ENCODE assay signal across 22 cellular contexts in the genomic region with DNA sequence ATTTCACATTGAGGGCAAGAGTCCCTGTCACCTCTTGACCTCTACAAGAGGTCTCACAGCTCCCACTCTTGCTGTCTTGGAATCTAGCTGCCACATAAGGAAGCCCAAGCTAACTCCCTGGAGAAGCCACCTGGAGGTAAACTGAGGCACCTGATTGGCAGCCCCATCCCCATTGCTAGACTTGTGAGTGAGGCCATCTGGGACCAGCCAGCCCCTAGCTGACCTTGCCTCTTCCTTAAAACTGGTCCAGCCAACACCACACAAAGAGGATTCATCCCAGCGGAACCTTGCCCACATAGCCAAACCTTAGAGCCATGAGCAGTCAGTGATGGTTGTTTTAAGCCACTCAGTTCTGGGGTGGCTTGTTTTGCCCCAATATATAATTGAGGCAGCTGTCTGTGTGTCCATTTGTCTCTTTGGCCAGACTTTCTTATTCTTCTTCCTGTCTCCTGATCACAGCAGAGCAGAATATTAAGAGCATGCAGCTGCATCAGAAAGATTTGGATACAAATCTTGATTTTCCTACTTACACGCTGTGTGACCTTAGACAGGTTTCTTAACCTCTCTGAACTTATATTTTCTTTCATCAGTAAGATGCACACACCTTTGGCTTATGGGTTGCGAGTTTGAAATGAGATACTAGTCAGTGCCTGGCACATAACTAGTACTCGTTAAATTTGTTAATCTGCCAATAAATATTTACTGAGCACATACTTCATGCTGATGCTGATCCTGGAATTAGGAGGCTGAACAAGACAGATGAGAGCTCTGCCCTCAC.
DNase-seq lines count a peak whose midpoint lies in the region; ATAC-seq, FAIRE-seq and TF ChIP-seq lines count a peak whose summit lies in the region.
"Had no signal": no experiment of that assay in that cellular context is flagged by ENCODE, and none has a peak within 500 bp of the region (broad histone marks: within the 10 kb centered on the region; RNA-seq: fewer than 3 reads in every experiment).

No MANE protein-coding gene starts in this region.

- H2BK12ac ChIP-seq in mesenchymal stem cell (ENCODE audit: low read length in 2 of 2): no peak overlapping the region

- H4K8ac ChIP-seq in mesenchymal stem cell (ENCODE audit: low read length): no peak overlapping the region

- no peak overlapping the region for H2BK5ac ChIP-seq in mesenchymal stem cell (ENCODE audit: low read depth, low read length, poor library complexity, severe bottlenecking)

- H3K27me3 ChIP-seq in HepG2 (ENCODE audit: control insufficient read depth in 1 of 2, insufficient read depth in 2 of 2, low read length in 2 of 2): peaks cover 3 to 27% of the 10 kb centered on the region in 2 experiments; a peak in 3 of 5 replicates
- H3K27me3 ChIP-seq in right lobe of liver: no peaks in the 10 kb centered on the region
- peaks cover 35 to 72% of the 10 kb centered on the region in 2 experiments for H3K27me3 ChIP-seq in mesenchymal stem cell (ENCODE audit: control insufficient read depth in 1 of 2, insufficient read depth in 1 of 2, low read length in 2 of 2)
- H3K27me3 ChIP-seq in GM23338 (ENCODE audit: insufficient read depth): no peaks in the 10 kb centered on the region
- no peaks in the 10 kb centered on the region for H3K27me3 ChIP-seq in mammary epithelial cell (ENCODE audit: insufficient read depth, low read length)
- H3K27me3 ChIP-seq: esophagus squamous epithelium, upper lobe of left lung had no signal

- ATAC-seq in HepG2 (no peak), right lobe of liver (no peak), GM23338 (no peak), HG02852 (IDR thresholded peaks at IDR 0.05; ENCODE audit: unreplicated experiment) (no peak)

- H3K79me2 ChIP-seq in HepG2 (ENCODE audit: insufficient read depth, low read length): no peaks in the 10 kb centered on the region
- no peaks in the 10 kb centered on the region for H3K79me2 ChIP-seq in GM23338 (replicated peaks; ENCODE audit: insufficient read depth)
- H3K79me2 ChIP-seq in mammary epithelial cell (ENCODE audit: insufficient read depth, low read length): no peaks in the 10 kb centered on the region

- no peak for TF ChIP-seq POLR2A in HepG2 (IDR thresholded peaks at IDR 0.05; ENCODE audit: insufficient read depth in 1 of 2, low read depth in 2 of 2, low read length in 2 of 2)
- TF ChIP-seq POLR2A in right lobe of liver (IDR thresholded peaks at IDR 0.05): no peak

- peak overlapping the region; percentile 64 for H3K27ac Mint-ChIP-seq in activated naive CD8-positive, alpha-beta T cell treated with anti-CD3 and anti-CD28 coated beads for 36 hours
- no peak overlapping the region for H3K27ac Mint-ChIP-seq in GM23338
- H3K27ac Mint-ChIP-seq: activated CD8-positive, alpha-beta memory T cell treated with anti-CD3 and anti-CD28 coated beads, Interleukin-2, amount 10 ng/mL, durations not matched to agents 7 days and 5 days; activated naive CD4-positive, alpha-beta T cell treated with anti-CD3 and anti-CD28 coated beads for 36 hours; activated T-helper 1 cell treated with anti-CD3 and anti-CD28 coated beads, Interleukin-12 subunit alpha, Interleukin-12 subunit beta, Interleukin-2, Interleukin-4 antibody, amounts not matched to agents 30 ng/mL and 10 ng/mL and 1 ng/mL, durations not matched to agents 14 hours and 24 hours and 36 hours had no signal

- H3K79me1 ChIP-seq in mesenchymal stem cell (replicated peaks; ENCODE audit: low read length, poor library complexity, severe bottlenecking): no peaks in the 10 kb centered on the region

- no peak overlapping the region for H2AK5ac ChIP-seq in mesenchymal stem cell (ENCODE audit: low read length, severe bottlenecking)

- H2BK120ac ChIP-seq in mesenchymal stem cell (ENCODE audit: low read depth, low read length): no peak overlapping the region

- no peak overlapping the region for H2AFZ ChIP-seq in HepG2 (ENCODE audit: low read length)
- no peak overlapping the region for H2AFZ ChIP-seq in mesenchymal stem cell (ENCODE audit: low read depth, low read length)
- H2AFZ ChIP-seq in GM23338: no peak overlapping the region
- no peak overlapping the region for H2AFZ ChIP-seq in mammary epithelial cell (ENCODE audit: low read depth, low read length)

- H3K9ac ChIP-seq in HepG2 (ENCODE audit: insufficient read depth, low read depth, low read length) (no peak overlapping the region), mesenchymal stem cell (ENCODE audit: low read length) (no peak overlapping the region), mammary epithelial cell (ENCODE audit: insufficient read depth, low read length) (no peak overlapping the region)

- H3K4me3 ChIP-seq in HepG2 (replicated peaks in 1 of 3; ENCODE audit: insufficient read depth in 1 of 3, low read depth in 2 of 3, low read length in 3 of 3) (no peak overlapping the region), right lobe of liver (no peak overlapping the region), mesenchymal stem cell (ENCODE audit: insufficient read depth in 1 of 2, low read depth in 1 of 2, low read length in 2 of 2) (no peak overlapping the region), GM23338 (no peak overlapping the region), mammary epithelial cell (replicated peaks in 1 of 3; ENCODE audit: insufficient read depth in 1 of 3, low read depth in 2 of 3, low read length in 3 of 3) (no peak overlapping the region)
- H3K4me3 ChIP-seq: coronary artery, esophagus squamous epithelium, smooth muscle cell, upper lobe of left lung had no signal

- in situ Hi-C loops in HepG2 (cut with HindIII; ENCODE audit: extremely low pct_ligation_motif_present, low pct_unique_long_range_greater_than_20kb): no loop called here
- in situ Hi-C loops in mammary epithelial cell (cut with MboI; ENCODE audit: low sequenced_read_pairs in 2 of 2): no loop called here

- no peak overlapping the region for H4K91ac ChIP-seq in mesenchymal stem cell (ENCODE audit: low read length)

- H3K4me3 Mint-ChIP-seq in activated naive CD8-positive, alpha-beta T cell treated with anti-CD3 and anti-CD28 coated beads for 36 hours: no peak overlapping the region
- H3K4me3 Mint-ChIP-seq in GM23338: no peak overlapping the region
- H3K4me3 Mint-ChIP-seq: activated CD8-positive, alpha-beta memory T cell treated with anti-CD3 and anti-CD28 coated beads, Interleukin-2, amount 10 ng/mL, durations not matched to agents 7 days and 5 days; activated naive CD4-positive, alpha-beta T cell treated with anti-CD3 and anti-CD28 coated beads for 36 hours; activated T-helper 1 cell treated with anti-CD3 and anti-CD28 coated beads, Interleukin-12 subunit alpha, Interleukin-12 subunit beta, Interleukin-2, Interleukin-4 antibody, amounts not matched to agents 30 ng/mL and 10 ng/mL and 1 ng/mL, durations not matched to agents 14 hours and 24 hours and 36 hours; nephron had no signal

- H3K4me2 ChIP-seq in HepG2 (ENCODE audit: low read depth, low read length) (no peak overlapping the region), mesenchymal stem cell (ENCODE audit: low read length, poor library complexity, severe bottlenecking) (no peak overlapping the region), GM23338 (no peak overlapping the region), mammary epithelial cell (ENCODE audit: insufficient read depth, low read depth, low read length) (no peak overlapping the region)
- H3K4me2 ChIP-seq: smooth muscle cell had no signal

- CTCF ChIA-PET in HepG2 (lab: Yijun Ruan, JAX; ENCODE audit: low intra/inter-chr PET ratio, low total read pairs): no interaction called here
- CTCF ChIA-PET in mammary epithelial cell (lab: Charles Lee; ENCODE audit: low non-redundant PET): no interaction called here

- no peaks in the 10 kb centered on the region for H3K9me3 Mint-ChIP-seq in activated naive CD8-positive, alpha-beta T cell treated with anti-CD3 and anti-CD28 coated beads for 36 hours
- H3K9me3 Mint-ChIP-seq in GM23338: no peaks in the 10 kb centered on the region
- H3K9me3 Mint-ChIP-seq: activated naive CD4-positive, alpha-beta T cell treated with anti-CD3 and anti-CD28 coated beads for 36 hours; activated T-helper 1 cell treated with anti-CD3 and anti-CD28 coated beads, Interleukin-12 subunit alpha, Interleukin-12 subunit beta, Interleukin-2, Interleukin-4 antibody, amounts not matched to agents 30 ng/mL and 10 ng/mL and 1 ng/mL, durations not matched to agents 14 hours and 24 hours and 36 hours; nephron had no signal

- TF ChIP-seq CTCF in HepG2 (CRISPR knock-in tag; IDR thresholded peaks at IDR 0.05): no peak
- no peak for TF ChIP-seq CTCF in right lobe of liver (IDR thresholded peaks at IDR 0.05)
- TF ChIP-seq CTCF in GM23338 (conservative IDR thresholded peaks at IDR 0.05; ENCODE audit: low read depth in 2 of 2): no peak
- TF ChIP-seq CTCF in mammary epithelial cell (conservative IDR thresholded peaks at IDR 0.05 in 1 of 2, IDR thresholded peaks at IDR 0.05 in 1 of 2; ENCODE audit: extremely low read depth in 1 of 2, insufficient read depth in 1 of 2, low read depth in 1 of 2, low read length in 2 of 2): no peak

- WGBS in HepG2 (ENCODE audit: low lambda C conversion rate): 21% methylated on average over 3 of the region's 4 CpGs
- WGBS in right lobe of liver (ENCODE audit: insufficient coverage, low coverage, low lambda C conversion rate, missing lambda C conversion rate): 73% methylated on average over 3 of the region's 4 CpGs
- WGBS in mesenchymal stem cell: 100% methylated on average over 1 of the region's 4 CpGs
- WGBS in mammary epithelial cell (ENCODE audit: low coverage, missing lambda C conversion rate): 94% methylated on average over 4 of the region's 4 CpGs

- H3K4me1 Mint-ChIP-seq in activated naive CD8-positive, alpha-beta T cell treated with anti-CD3 and anti-CD28 coated beads for 36 hours: peaks cover 12% of the 10 kb centered on the region
- peaks cover 18% of the 10 kb centered on the region for H3K4me1 Mint-ChIP-seq in GM23338

- no peak overlapping the region for H3K4ac ChIP-seq in mesenchymal stem cell (ENCODE audit: low read depth in 1 of 2, low read length in 2 of 2)

- H4K20me1 ChIP-seq in HepG2 (ENCODE audit: insufficient read depth, low read length): no peaks in the 10 kb centered on the region
- H4K20me1 ChIP-seq in GM23338 (replicated peaks; ENCODE audit: insufficient read depth): no peaks in the 10 kb centered on the region
- H4K20me1 ChIP-seq in mammary epithelial cell (ENCODE audit: insufficient read depth, low read length): no peaks in the 10 kb centered on the region

- H3K18ac ChIP-seq in mesenchymal stem cell (ENCODE audit: low read depth in 1 of 2, low read length in 2 of 2): no peak overlapping the region

- BruUV-seq in HepG2 (replicated peaks; lab: Mats Ljungman, UMichigan) (no TSS peak), mammary epithelial cell (replicated peaks; lab: Mats Ljungman, UMichigan) (no TSS peak)

- H3K9me3 ChIP-seq in HepG2 (ENCODE audit: low read length) (no peaks in the 10 kb centered on the region), right lobe of liver (no peaks in the 10 kb centered on the region), mesenchymal stem cell (ENCODE audit: control insufficient read depth, low read length) (no peaks in the 10 kb centered on the region), mammary epithelial cell (replicated peaks; ENCODE audit: insufficient read depth, low read length) (no peaks in the 10 kb centered on the region)
- H3K9me3 ChIP-seq: esophagus squamous epithelium, upper lobe of left lung had no signal

- no peak overlapping the region for H3K27ac ChIP-seq in HepG2 (ENCODE audit: extremely low read length, insufficient read depth, low read length)
- no peak overlapping the region for H3K27ac ChIP-seq in right lobe of liver
- H3K27ac ChIP-seq in mesenchymal stem cell (ENCODE audit: low read length, poor library complexity, severe bottlenecking): no peak overlapping the region
- H3K27ac ChIP-seq in GM23338 (ENCODE audit: low read depth): no peak overlapping the region
- H3K27ac ChIP-seq in mammary epithelial cell (ENCODE audit: insufficient read depth, low read depth, low read length): no peak overlapping the region
- H3K27ac ChIP-seq: C4-2B, upper lobe of left lung had no signal

- H3K27me3 Mint-ChIP-seq in activated naive CD8-positive, alpha-beta T cell treated with anti-CD3 and anti-CD28 coated beads for 36 hours: no peaks in the 10 kb centered on the region
- peaks cover 14% of the 10 kb centered on the region for H3K27me3 Mint-ChIP-seq in GM23338 (ENCODE audit: insufficient read depth, low read depth, poor library complexity)

- no peaks in the 10 kb centered on the region for H3K9me2 ChIP-seq in GM23338 (ENCODE audit: insufficient read depth)

- H3K36me3 Mint-ChIP-seq in activated naive CD8-positive, alpha-beta T cell treated with anti-CD3 and anti-CD28 coated beads for 36 hours: no peaks in the 10 kb centered on the region
- no peaks in the 10 kb centered on the region; the same call in 2 of the 3 replicates for H3K36me3 Mint-ChIP-seq in GM23338 (ENCODE audit: low read depth)
- H3K36me3 Mint-ChIP-seq: activated CD8-positive, alpha-beta memory T cell treated with anti-CD3 and anti-CD28 coated beads, Interleukin-2, amount 10 ng/mL, durations not matched to agents 7 days and 5 days had no signal

- no peak for FAIRE-seq in HepG2 (lab: Jason Lieb, UNC)

- TF ChIP-seq EP300 in HepG2 (IDR thresholded peaks at IDR 0.05; ENCODE audit: low read depth in 2 of 2, low read length in 2 of 2) (no peak), HepG2 (CRISPR knock-in tag; IDR thresholded peaks at IDR 0.05; ENCODE audit: borderline replicate concordance) (no peak)

- no peak overlapping the region for H3K23ac ChIP-seq in mesenchymal stem cell (ENCODE audit: low read length in 2 of 2)

- intact Hi-C loops in HepG2 (cut with micrococcal nuclease; ENCODE audit: unreplicated experiment) (no loop called here), right lobe of liver (cut with DNase I) (no loop called here), mammary epithelial cell (cut with micrococcal nuclease) (no loop called here)

- no peaks in the 10 kb centered on the region for H3F3A ChIP-seq in GM23338 (replicated peaks; ENCODE audit: low read depth)

- POLR2A ChIA-PET in HepG2 (lab: Yijun Ruan, JAX): no interaction called here

- H3K4me1 ChIP-seq in HepG2 (ENCODE audit: insufficient read depth, low read length): no peaks in the 10 kb centered on the region
- no peaks in the 10 kb centered on the region for H3K4me1 ChIP-seq in right lobe of liver
- H3K4me1 ChIP-seq in mesenchymal stem cell (ENCODE audit: control insufficient read depth, insufficient read depth, low read depth, low read length): peaks cover 8% of the 10 kb centered on the region
- peaks cover 27% of the 10 kb centered on the region for H3K4me1 ChIP-seq in GM23338 (ENCODE audit: insufficient read depth)
- H3K4me1 ChIP-seq in mammary epithelial cell (ENCODE audit: insufficient read depth, low read length): no peaks in the 10 kb centered on the region

- TF ChIP-seq RAD21 in HepG2 (CRISPR knock-in tag; IDR thresholded peaks at IDR 0.05): no peak

- dilution Hi-C loops in mammary epithelial cell (cut with HindIII; ENCODE audit: low sequenced_read_pairs): no loop called here

- peak overlapping the region; percentile 63 for H2BK15ac ChIP-seq in mesenchymal stem cell (ENCODE audit: low read depth, poor library complexity, severe bottlenecking)

- no peaks in the 10 kb centered on the region for H3K36me3 ChIP-seq in HepG2 (replicated peaks in 1 of 2; ENCODE audit: control insufficient read depth in 1 of 2, insufficient read depth in 2 of 2, low read length in 2 of 2)
- H3K36me3 ChIP-seq in right lobe of liver: no peaks in the 10 kb centered on the region
- H3K36me3 ChIP-seq in mesenchymal stem cell (ENCODE audit: control insufficient read depth in 1 of 2, insufficient read depth in 2 of 2, low read depth in 1 of 2, low read length in 2 of 2): no peaks in the 10 kb centered on the region
- H3K36me3 ChIP-seq in GM23338 (ENCODE audit: insufficient read depth): no peaks in the 10 kb centered on the region
- H3K36me3 ChIP-seq in mammary epithelial cell (ENCODE audit: insufficient read depth, low read length): no peaks in the 10 kb centered on the region
- H3K36me3 ChIP-seq: esophagus squamous epithelium, upper lobe of left lung had no signal

- no peak overlapping the region for H3K14ac ChIP-seq in mesenchymal stem cell (ENCODE audit: low read length in 2 of 2)

- DNase-seq in HepG2 (ENCODE audit: low spot score) (no peak), right lobe of liver (no peak), mesenchymal stem cell (no peak), GM23338 (ENCODE audit: low spot score) (no peak), mammary epithelial cell (no peak)
- no peak for DNase-seq in activated naive CD8-positive, alpha-beta T cell treated with anti-CD3 and anti-CD28 coated beads for 36 hours
- DNase-seq: activated CD4-positive, alpha-beta T cell treated with anti-CD3 and anti-CD28 coated beads for 48 hours; activated CD8-positive, alpha-beta memory T cell treated with anti-CD3 and anti-CD28 coated beads, Interleukin-2, amount 10 ng/mL, durations not matched to agents 7 days and 5 days; activated naive CD4-positive, alpha-beta T cell treated with anti-CD3 and anti-CD28 coated beads for 36 hours; DND-41; esophagus squamous epithelium; foreskin melanocyte; NCI-H187 treated with DMSO at 0.1 percent for 48 hours; NK-92 treated with Interleukin-12 subunit alpha and Interleukin-12 subunit beta, amount 100 ng/mL, for 24 hours; stimulated activated CD4-positive, alpha-beta T cell treated with anti-CD3 and anti-CD28 coated beads, Interleukin-2, amount 100 ng/mL, for 24 hours had no signal
